ENCODE assay signal across 8 cellular contexts in genomic region chr6:97059473-97059872, GRCh38.
DNase-seq lines count a peak whose midpoint lies in the region; ATAC-seq, FAIRE-seq and TF ChIP-seq lines count a peak whose summit lies in the region.

No MANE protein-coding gene starts in this region.

- DNase-seq in GM10248 (ENCODE audit: extremely low spot score) (peak; percentile 68), HCEC 1CT (peak; percentile 40), LHCN-M2 (ENCODE audit: low read depth) (peak; percentile 23), SW480 (ENCODE audit: low spot score) (peak; percentile 44), germinal center (ENCODE audit: low spot score) (peak; percentile 44), GDM1 (lab: John Stamatoyannopoulos, UW) (no peak)
- DNase-seq in stimulated activated effector memory CD8-positive, alpha-beta T cell treated with anti-CD3 and anti-CD28 coated beads, Interleukin-12 subunit alpha, Interleukin-12 subunit beta, amount 100 ng/mL, for 72 hours (ENCODE audit: low spot score in 2 of 2): no peak

- FAIRE-seq in A204.1 (lab: Jason Lieb, UNC): peak; percentile 98

- ATAC-seq in stimulated activated effector memory CD8-positive, alpha-beta T cell treated with anti-CD3 and anti-CD28 coated beads, Interleukin-12 subunit alpha, Interleukin-12 subunit beta, amount 100 ng/mL, for 72 hours: peak; percentile 70

- H3K36me3 Mint-ChIP-seq in stimulated activated effector memory CD8-positive, alpha-beta T cell treated with anti-CD3 and anti-CD28 coated beads, Interleukin-12 subunit alpha, Interleukin-12 subunit beta, amount 100 ng/mL, for 72 hours: no peaks in the 10 kb centered on the region

- no peak overlapping the region for H3K4me3 Mint-ChIP-seq in stimulated activated effector memory CD8-positive, alpha-beta T cell treated with anti-CD3 and anti-CD28 coated beads, Interleukin-12 subunit alpha, Interleukin-12 subunit beta, amount 100 ng/mL, for 72 hours

- no peak overlapping the region for H3K27ac Mint-ChIP-seq in stimulated activated effector memory CD8-positive, alpha-beta T cell treated with anti-CD3 and anti-CD28 coated beads, Interleukin-12 subunit alpha, Interleukin-12 subunit beta, amount 100 ng/mL, for 72 hours

- CTCF ChIA-PET in GM10248 (lab: Yijun Ruan, JAX): interaction anchor here (0.7 to 3.9 kb wide), 10 partner anchors 10 to 515 kb away, joined by 3 to 35 read pairs (median 4); partner anchors contain the start of gene NDUFAF4

- POLR2A ChIA-PET in GM10248 (lab: Yijun Ruan, JAX): no interaction called here

- H3K9me3 Mint-ChIP-seq in stimulated activated effector memory CD8-positive, alpha-beta T cell treated with anti-CD3 and anti-CD28 coated beads, Interleukin-12 subunit alpha, Interleukin-12 subunit beta, amount 100 ng/mL, for 72 hours: no peaks in the 10 kb centered on the region

- peak; percentile 44 for TF ChIP-seq CTCF in GM10248 (IDR thresholded peaks at IDR 0.05; ENCODE audit: control extremely low read depth, extremely low read depth, low read depth, missing control alignments)

- H3K4me1 Mint-ChIP-seq in stimulated activated effector memory CD8-positive, alpha-beta T cell treated with anti-CD3 and anti-CD28 coated beads, Interleukin-12 subunit alpha, Interleukin-12 subunit beta, amount 100 ng/mL, for 72 hours: no peaks in the 10 kb centered on the region

Comparison
In these comparisons a context has a peak if more than half of its experiments do, and no peak if none do; other contexts are left out.
1. DNase-seq: peak in GM10248 (single experiment), HCEC 1CT (single experiment), LHCN-M2 (single experiment), SW480 (single experiment) and germinal center (single experiment); none in stimulated activated effector memory CD8-positive, alpha-beta T cell treated with anti-CD3 and anti-CD28 coated beads, Interleukin-12 subunit alpha, Interleukin-12 subunit beta, amount 100 ng/mL, for 72 hours (0 of 2) and GDM1 (single experiment).